1 cellular context compared by ENCODE assay signal in genomic region chr16:106623-107324, GRCh38.
TF ChIP-seq lines count a peak whose summit lies in the region.

No MANE protein-coding gene starts in this region.

TF ChIP-seq in GM23338, 12 proteins besides CTCF, POLR2A, EP300 and RAD21 (continued from another document):
- no peak for TF ChIP-seq ZNF462 (CRISPR knock-in tag; IDR thresholded peaks at IDR 0.05)
- no peak for TF ChIP-seq ZNF114 (CRISPR knock-in tag; IDR thresholded peaks at IDR 0.05)
